ENCODE assay signal across 19 cellular contexts in genomic region chr21:31398574-31398973, GRCh38. TPM values are rescaled to one million over a fixed set of nuclear protein-coding genes. Genes with fewer than 3 reads are reported as not detected.
A peak's percentile ranks its signal among the peaks of the same experiment; 100 is the strongest.
DNase-seq lines count a peak whose midpoint lies in the region; ATAC-seq and TF ChIP-seq lines count a peak whose summit lies in the region.
"Had no signal": no experiment of that assay in that cellular context is flagged by ENCODE, and none has a peak within 500 bp of the region (broad histone marks: within the 10 kb centered on the region; RNA-seq: fewer than 3 reads in every experiment).

No MANE protein-coding gene starts in this region.

- peaks cover 15 to 57% (median 39%) of the 10 kb centered on the region in 4 donors for H3K4me1 Mint-ChIP-seq in CD4-positive, CD25-positive, alpha-beta regulatory T cell
- H3K4me1 Mint-ChIP-seq in CD8-positive, alpha-beta T cell (ENCODE audit: low read depth): peaks cover 53% of the 10 kb centered on the region
- peaks cover 32% of the 10 kb centered on the region for H3K4me1 Mint-ChIP-seq in T-helper 17 cell
- H3K4me1 Mint-ChIP-seq in stimulated activated naive B cell treated with anti-CD40 and anti-IgM and Interleukin-4, amounts not matched to agents 10 μg/mL and 1 μg/mL and 100 μg/mL, for 72 hours: peaks cover 4 to 14% of the 10 kb centered on the region in 2 donors

- intact Hi-C loops in CD8-positive, alpha-beta T cell (cut with DNase I, micrococcal nuclease): loop anchor here in 1 of 2 experiments (1.0 to 5.0 kb wide), 5 partner anchors 14 to 216 kb away; no protein-coding TSS in a partner anchor
- intact Hi-C loops in dorsolateral prefrontal cortex (cut with DNase I): loop anchor here in 1 of 2 donors (5.0 kb wide), 1 partner anchor 69 kb away; no protein-coding TSS in a partner anchor
- intact Hi-C loops in PC-9 (cut with micrococcal nuclease; ENCODE audit: unreplicated experiment): no loop called here

- H4K20me1 ChIP-seq in PC-9 (ENCODE audit: insufficient read depth): no peaks in the 10 kb centered on the region

- H3K4me1 ChIP-seq in CD4-positive, CD25-positive, alpha-beta regulatory T cell (ENCODE audit: control insufficient read depth, insufficient read depth, low read length, poor library complexity, severe bottlenecking): peaks cover 22% of the 10 kb centered on the region
- peaks cover 42% of the 10 kb centered on the region for H3K4me1 ChIP-seq in CD8-positive, alpha-beta T cell (ENCODE audit: insufficient read depth, low read length)
- no peaks in the 10 kb centered on the region for H3K4me1 ChIP-seq in PC-9 (replicated peaks; ENCODE audit: insufficient read depth)
- H3K4me1 ChIP-seq: left ventricle myocardium inferior had no signal

- no peaks in the 10 kb centered on the region for H3K36me3 ChIP-seq in CD4-positive, CD25-positive, alpha-beta regulatory T cell (ENCODE audit: control insufficient read depth, insufficient read depth, low read length)
- H3K36me3 ChIP-seq in CD8-positive, alpha-beta T cell (ENCODE audit: insufficient read depth, low read length): no peaks in the 10 kb centered on the region
- H3K36me3 ChIP-seq in PC-9 (ENCODE audit: low read depth): no peaks in the 10 kb centered on the region
- H3K36me3 ChIP-seq: left ventricle myocardium inferior, upper lobe of right lung had no signal

- H3K79me2 ChIP-seq in PC-9 (ENCODE audit: low read depth): no peaks in the 10 kb centered on the region

- DNase-seq in CD4-positive, CD25-positive, alpha-beta regulatory T cell: peak in 1 of 3 donors; percentile 26
- no peak for DNase-seq in CD8-positive, alpha-beta T cell
- DNase-seq in T-helper 17 cell (no peak), dorsolateral prefrontal cortex (no peak), PC-9 (no peak)
- no peak for DNase-seq in stimulated activated naive B cell treated with anti-CD40 and anti-IgM and Interleukin-4, amounts not matched to agents 10 μg/mL and 1 μg/mL and 100 μg/mL, for 72 hours
- DNase-seq: activated CD4-positive, alpha-beta T cell treated with anti-CD3 and anti-CD28 coated beads, Interleukin-2, amount 50 U/mL, for 48 hours; activated T-cell treated with anti-CD3 and anti-CD28 coated beads, Interleukin-2, amount 50 U/mL, for 24 hours; dermis blood vessel endothelial cell; foreskin fibroblast; immature natural killer cell; left ventricle myocardium inferior; NCI-H1417; NCI-H510A; stimulated activated CD4-positive, alpha-beta T cell treated with anti-CD3 and anti-CD28 coated beads, Interleukin-4, amount 100 ng/mL, for 24 hours; upper lobe of right lung had no signal

- BruUV-seq in PC-9 (replicated peaks; lab: Mats Ljungman, UMichigan): no TSS peak

- H3K4me3 Mint-ChIP-seq in CD4-positive, CD25-positive, alpha-beta regulatory T cell: peak overlapping the region in 3 of 4 donors; percentile 72 to 82 (median 77)
- H3K4me3 Mint-ChIP-seq in CD8-positive, alpha-beta T cell: peak overlapping the region; percentile 44
- H3K4me3 Mint-ChIP-seq in T-helper 17 cell: peak overlapping the region; percentile 56
- no peak overlapping the region for H3K4me3 Mint-ChIP-seq in stimulated activated naive B cell treated with anti-CD40 and anti-IgM and Interleukin-4, amounts not matched to agents 10 μg/mL and 1 μg/mL and 100 μg/mL, for 72 hours
- H3K4me3 Mint-ChIP-seq: activated T-cell treated with anti-CD3 and anti-CD28 coated beads, Interleukin-2, amount 50 U/mL, for 24 hours; immature natural killer cell had no signal

- H3K27ac ChIP-seq in CD4-positive, CD25-positive, alpha-beta regulatory T cell (ENCODE audit: insufficient read depth, low read length, poor library complexity, severe bottlenecking): peak overlapping the region; percentile 49
- H3K27ac ChIP-seq in CD8-positive, alpha-beta T cell (ENCODE audit: low read depth, low read length): no peak overlapping the region
- H3K27ac ChIP-seq in dorsolateral prefrontal cortex (peak overlapping the region in 30 of 59 donors; percentile 7 to 93 (median 86)), PC-9 (no peak overlapping the region)
- H3K27ac ChIP-seq: epithelial cell of prostate, left ventricle myocardium inferior, RWPE1, upper lobe of right lung had no signal

- H3K9me3 Mint-ChIP-seq in CD4-positive, CD25-positive, alpha-beta regulatory T cell: no peaks in the 10 kb centered on the region
- H3K9me3 Mint-ChIP-seq in CD8-positive, alpha-beta T cell: no peaks in the 10 kb centered on the region
- H3K9me3 Mint-ChIP-seq in stimulated activated naive B cell treated with anti-CD40 and anti-IgM and Interleukin-4, amounts not matched to agents 10 μg/mL and 1 μg/mL and 100 μg/mL, for 72 hours: peaks cover 0 to 1% of the 10 kb centered on the region in 2 donors
- H3K9me3 Mint-ChIP-seq: activated T-cell treated with anti-CD3 and anti-CD28 coated beads, Interleukin-2, amount 50 U/mL, for 24 hours had no signal

- no peaks in the 10 kb centered on the region for H3F3A ChIP-seq in PC-9 (ENCODE audit: insufficient read depth, low read depth)

- H3K27ac Mint-ChIP-seq in CD4-positive, CD25-positive, alpha-beta regulatory T cell: peak overlapping the region; percentile 15 to 87 (median 81)
- peak overlapping the region; percentile 84 for H3K27ac Mint-ChIP-seq in CD8-positive, alpha-beta T cell
- peak overlapping the region; percentile 81 for H3K27ac Mint-ChIP-seq in T-helper 17 cell
- H3K27ac Mint-ChIP-seq in stimulated activated naive B cell treated with anti-CD40 and anti-IgM and Interleukin-4, amounts not matched to agents 10 μg/mL and 1 μg/mL and 100 μg/mL, for 72 hours: no peak overlapping the region

- no peaks in the 10 kb centered on the region for H3K9me3 ChIP-seq in CD4-positive, CD25-positive, alpha-beta regulatory T cell (ENCODE audit: control insufficient read depth in 2 of 2, low read length in 2 of 2)
- no peaks in the 10 kb centered on the region for H3K9me3 ChIP-seq in CD8-positive, alpha-beta T cell (ENCODE audit: low read length)
- H3K9me3 ChIP-seq in T-helper 17 cell (ENCODE audit: control insufficient read depth, low read length, poor library complexity, severe bottlenecking): no peaks in the 10 kb centered on the region
- no peaks in the 10 kb centered on the region for H3K9me3 ChIP-seq in PC-9 (ENCODE audit: insufficient read depth, low read depth)
- H3K9me3 ChIP-seq: left ventricle myocardium inferior, upper lobe of right lung had no signal

- TF ChIP-seq CTCF in CD8-positive, alpha-beta T cell (IDR thresholded peaks at IDR 0.05): no peak
- TF ChIP-seq CTCF in dorsolateral prefrontal cortex (IDR thresholded peaks at IDR 0.05 in 54 of 56, conservative IDR thresholded peaks at IDR 0.05 in 2 of 56; ENCODE audit: low read depth in 1 of 56, partially characterized antibody in 56 of 56) (no peak), PC-9 (conservative IDR thresholded peaks at IDR 0.05) (no peak)

- ATAC-seq in CD4-positive, CD25-positive, alpha-beta regulatory T cell (ENCODE audit: low read depth in 2 of 2): no peak
- no peak for ATAC-seq in CD8-positive, alpha-beta T cell
- ATAC-seq in T-helper 17 cell (no peak), GM18511 (IDR thresholded peaks at IDR 0.05; ENCODE audit: unreplicated experiment) (no peak)
- no peak for ATAC-seq in stimulated activated naive B cell treated with anti-CD40 and anti-IgM and Interleukin-4, amounts not matched to agents 10 μg/mL and 1 μg/mL and 100 μg/mL, for 72 hours (replicated peaks)
- ATAC-seq: upper lobe of right lung had no signal

- no peak overlapping the region for H2AFZ ChIP-seq in PC-9

- CTCF ChIA-PET in CD8-positive, alpha-beta T cell (lab: Charles Lee): interaction anchor here (0.6 kb wide), 2 partner anchors 94 to 253 kb away, joined by 3 read pairs; no protein-coding TSS in a partner anchor
- CTCF ChIA-PET in PC-9 (lab: Charles Lee): interaction anchor here (0.6 kb wide), 1 partner anchor 36 kb away, joined by 4 read pairs; no protein-coding TSS in a partner anchor

- H3K36me3 Mint-ChIP-seq in CD4-positive, CD25-positive, alpha-beta regulatory T cell: no peaks in the 10 kb centered on the region
- no peaks in the 10 kb centered on the region for H3K36me3 Mint-ChIP-seq in CD8-positive, alpha-beta T cell
- peaks cover 2% of the 10 kb centered on the region for H3K36me3 Mint-ChIP-seq in T-helper 17 cell (ENCODE audit: low read depth)
- no peaks in the 10 kb centered on the region for H3K36me3 Mint-ChIP-seq in stimulated activated naive B cell treated with anti-CD40 and anti-IgM and Interleukin-4, amounts not matched to agents 10 μg/mL and 1 μg/mL and 100 μg/mL, for 72 hours
- H3K36me3 Mint-ChIP-seq: immature natural killer cell had no signal

- peak overlapping the region; percentile 52 for H3K4me3 ChIP-seq in CD4-positive, CD25-positive, alpha-beta regulatory T cell (ENCODE audit: low read depth, low read length)
- peak overlapping the region; percentile 17 for H3K4me3 ChIP-seq in CD8-positive, alpha-beta T cell (ENCODE audit: low read depth, low read length)
- no peak overlapping the region for H3K4me3 ChIP-seq in dorsolateral prefrontal cortex
- no peak overlapping the region for H3K4me3 ChIP-seq in PC-9
- H3K4me3 ChIP-seq: left ventricle myocardium inferior, upper lobe of right lung had no signal

- POLR2A ChIA-PET in CD8-positive, alpha-beta T cell (lab: Charles Lee): interaction anchor here (0.6 to 0.9 kb wide), 3 partner anchors 20 to 449 kb away, joined by 3 to 7 read pairs (median 3); no protein-coding TSS in a partner anchor
- POLR2A ChIA-PET in PC-9 (lab: Charles Lee; ENCODE audit: unreplicated experiment): no interaction called here

- no peak overlapping the region for H3K4me2 ChIP-seq in PC-9

- H3K27me3 Mint-ChIP-seq in CD4-positive, CD25-positive, alpha-beta regulatory T cell: peaks cover 4% of the 10 kb centered on the region
- no peaks in the 10 kb centered on the region for H3K27me3 Mint-ChIP-seq in CD8-positive, alpha-beta T cell (ENCODE audit: low read depth)
- no peaks in the 10 kb centered on the region for H3K27me3 Mint-ChIP-seq in T-helper 17 cell
- H3K27me3 Mint-ChIP-seq in stimulated activated naive B cell treated with anti-CD40 and anti-IgM and Interleukin-4, amounts not matched to agents 10 μg/mL and 1 μg/mL and 100 μg/mL, for 72 hours: peaks cover 0 to 5% of the 10 kb centered on the region in 2 donors
- H3K27me3 Mint-ChIP-seq: activated T-cell treated with anti-CD3 and anti-CD28 coated beads, Interleukin-2, amount 50 U/mL, for 24 hours had no signal

- H3K9me2 ChIP-seq in PC-9 (ENCODE audit: insufficient read depth): no peaks in the 10 kb centered on the region

- H3K27me3 ChIP-seq in CD4-positive, CD25-positive, alpha-beta regulatory T cell (ENCODE audit: control insufficient read depth, insufficient read depth, low read length): no peaks in the 10 kb centered on the region
- H3K27me3 ChIP-seq in CD8-positive, alpha-beta T cell (ENCODE audit: insufficient read depth, low read length): no peaks in the 10 kb centered on the region
- no peaks in the 10 kb centered on the region for H3K27me3 ChIP-seq in dorsolateral prefrontal cortex
- H3K27me3 ChIP-seq in PC-9 (ENCODE audit: insufficient read depth, low read depth): no peaks in the 10 kb centered on the region
- H3K27me3 ChIP-seq: upper lobe of right lung had no signal

RNA-seq across cellular contexts. Expression of gene TIAM1, which starts 54.5 kb away (rescaled TPM):
- 142 TPM for total RNA-seq in CD4-positive, CD25-positive, alpha-beta regulatory T cell
- 10 to 100 TPM; 31.1 to 51.8 (median 35.1) TPM for polyA plus RNA-seq in CD4-positive, CD25-positive, alpha-beta regulatory T cell
- total RNA-seq in CD8-positive, alpha-beta T cell: 1 to 10 TPM; 8.0 to 8.5 TPM
- total RNA-seq in T-helper 17 cell (10 to 100 TPM; 54.2 to 68.7 TPM), dorsolateral prefrontal cortex (100 to 1,000 TPM in 9 of 120 experiments, 10 to 100 TPM in 111; 53.4 to 115 (median 79.5) TPM), PC-9 (2021) (19.7 and 22.5 TPM in 2 replicates)

Comparison
In these comparisons a context has a peak if more than half of its experiments do, and no peak if none do; other contexts are left out.
1. H3K27ac ChIP-seq: peak in CD4-positive, CD25-positive, alpha-beta regulatory T cell (single experiment) and dorsolateral prefrontal cortex (30 of 59); none in CD8-positive, alpha-beta T cell (single experiment) and PC-9 (single experiment).
2. H3K4me3 ChIP-seq: peak in CD4-positive, CD25-positive, alpha-beta regulatory T cell (single experiment) and CD8-positive, alpha-beta T cell (single experiment); none in dorsolateral prefrontal cortex (0 of 59) and PC-9 (single experiment).
3. H3K4me3 Mint-ChIP-seq: peak in CD4-positive, CD25-positive, alpha-beta regulatory T cell (3 of 4), CD8-positive, alpha-beta T cell (single experiment) and T-helper 17 cell (single experiment); none in stimulated activated naive B cell treated with anti-CD40 and anti-IgM and Interleukin-4, amounts not matched to agents 10 μg/mL and 1 μg/mL and 100 μg/mL, for 72 hours (0 of 2).